8 cellular contexts compared by ENCODE assay signal in the genomic region with DNA sequence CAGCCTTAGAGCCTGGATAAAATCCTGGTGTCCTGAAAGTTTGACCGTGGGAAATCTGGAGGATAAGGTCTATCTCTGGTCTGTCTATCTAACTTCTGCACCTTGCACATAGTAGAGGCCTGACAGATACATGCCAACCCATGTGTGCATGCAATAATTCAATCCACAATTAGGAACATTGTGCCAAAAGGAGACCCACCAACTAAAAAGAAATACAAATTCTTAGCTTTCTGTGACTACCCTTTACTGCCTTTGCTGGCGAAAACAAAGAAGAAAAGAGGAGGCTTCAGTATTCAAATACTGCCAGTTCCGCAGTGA. TPM values are rescaled to one million over a fixed set of nuclear protein-coding genes. Genes with fewer than 3 reads are reported as not detected.
DNase-seq lines count a peak whose midpoint lies in the region; ATAC-seq and TF ChIP-seq lines count a peak whose summit lies in the region.

No MANE protein-coding gene starts in this region.

- peaks cover 30% of the 10 kb centered on the region for H3K4me1 Mint-ChIP-seq in stimulated activated naive CD8-positive, alpha-beta T cell treated with anti-CD3 and anti-CD28 coated beads, Interleukin-15, Interleukin-2, amounts not matched to agents 100 ng/mL and 50 ng/mL, for 24 hours (ENCODE audit: low read depth)
- peaks cover 23% of the 10 kb centered on the region for H3K4me1 Mint-ChIP-seq in mesothelial cell of epicardium

- H3K27me3 ChIP-seq in breast epithelium, result no peaks in the 10 kb centered on the region

- H3K27me3 Mint-ChIP-seq in stimulated activated naive CD8-positive, alpha-beta T cell treated with anti-CD3 and anti-CD28 coated beads, Interleukin-15, Interleukin-2, amounts not matched to agents 100 ng/mL and 50 ng/mL, for 24 hours, result peaks cover 16% of the 10 kb centered on the region
- H3K27me3 Mint-ChIP-seq in mesothelial cell of epicardium (ENCODE audit: low read depth), result peaks cover 41% of the 10 kb centered on the region

- H3K9me3 ChIP-seq in breast epithelium, result no peaks in the 10 kb centered on the region

- H3K27ac ChIP-seq in breast epithelium, result peak overlapping the region; percentile 84 to 92

- H3K4me3 Mint-ChIP-seq in stimulated activated naive CD8-positive, alpha-beta T cell treated with anti-CD3 and anti-CD28 coated beads, Interleukin-15, Interleukin-2, amounts not matched to agents 100 ng/mL and 50 ng/mL, for 24 hours, result peak overlapping the region; percentile 96
- peak overlapping the region; percentile 91 for H3K4me3 Mint-ChIP-seq in mesothelial cell of epicardium

- no peaks in the 10 kb centered on the region for H3K9me3 Mint-ChIP-seq in stimulated activated naive CD8-positive, alpha-beta T cell treated with anti-CD3 and anti-CD28 coated beads, Interleukin-15, Interleukin-2, amounts not matched to agents 100 ng/mL and 50 ng/mL, for 24 hours
- H3K9me3 Mint-ChIP-seq in mesothelial cell of epicardium, result no peaks in the 10 kb centered on the region

- TF ChIP-seq CTCF in breast epithelium (IDR thresholded peaks at IDR 0.05) (no peak), mesothelial cell of epicardium (IDR thresholded peaks at IDR 0.05; ENCODE audit: unreplicated experiment) (no peak)

- peaks cover 0 to 8% of the 10 kb centered on the region in 2 donors for H3K4me1 ChIP-seq in breast epithelium

- H3K36me3 Mint-ChIP-seq in stimulated activated naive CD8-positive, alpha-beta T cell treated with anti-CD3 and anti-CD28 coated beads, Interleukin-15, Interleukin-2, amounts not matched to agents 100 ng/mL and 50 ng/mL, for 24 hours (ENCODE audit: low read depth), result peaks cover 8% of the 10 kb centered on the region
- peaks cover 4% of the 10 kb centered on the region for H3K36me3 Mint-ChIP-seq in mesothelial cell of epicardium

- DNase-seq in stimulated activated naive CD8-positive, alpha-beta T cell treated with anti-CD3 and anti-CD28 coated beads, Interleukin-15, Interleukin-2, amounts not matched to agents 100 U/mL and 50 U/mL, for 24 hours, result no peak
- no peak for DNase-seq in breast epithelium (ENCODE audit: low spot score in 2 of 2)
- DNase-seq in mesothelial cell of epicardium (ENCODE audit: low spot score in 2 of 2, unreplicated experiment in 2 of 2), result no peak

- intact Hi-C loops in breast epithelium (cut with DNase I; ENCODE audit: low total_unique reads), result loop anchor here (5.0 kb wide), 1 partner anchor 1178 kb away; no protein-coding TSS in a partner anchor

- no peak for TF ChIP-seq POLR2A in breast epithelium (IDR thresholded peaks at IDR 0.05)

- peak overlapping the region; percentile 58 to 79 (median 75) for H3K4me3 ChIP-seq in breast epithelium

- ATAC-seq in stimulated activated naive CD8-positive, alpha-beta T cell treated with anti-CD3 and anti-CD28 coated beads, Interleukin-15, Interleukin-2, amounts not matched to agents 100 U/mL and 50 U/mL, for 24 hours, result no peak
- ATAC-seq in HG02623 (IDR thresholded peaks at IDR 0.05; ENCODE audit: unreplicated experiment), result no peak
- no peak for ATAC-seq in GM19395 (IDR thresholded peaks at IDR 0.05; ENCODE audit: unreplicated experiment)
- no peak for ATAC-seq in GM18861 (IDR thresholded peaks at IDR 0.05; ENCODE audit: unreplicated experiment)
- ATAC-seq in GM21526 (IDR thresholded peaks at IDR 0.05; ENCODE audit: low FRiP score, unreplicated experiment), result no peak

- H3K36me3 ChIP-seq in breast epithelium, result no peaks in the 10 kb centered on the region

- H3K27ac Mint-ChIP-seq in stimulated activated naive CD8-positive, alpha-beta T cell treated with anti-CD3 and anti-CD28 coated beads, Interleukin-15, Interleukin-2, amounts not matched to agents 100 ng/mL and 50 ng/mL, for 24 hours, result peak overlapping the region; percentile 96
- H3K27ac Mint-ChIP-seq in mesothelial cell of epicardium, result peak overlapping the region; percentile 97

RNA-seq across cellular contexts. Expression of gene KLHL20, which starts 0.4 kb away (rescaled TPM):
- total RNA-seq in breast epithelium (10 to 100 TPM; 29.8 to 45.0 (median 41.4) TPM), mesothelial cell of epicardium (24.0 to 26.3 TPM (median 25.1 TPM) in 3 replicates)

RNA-seq across cellular contexts. Expression of gene ANKRD45, which starts 44.7 kb away (rescaled TPM):
- total RNA-seq in breast epithelium (under 1 TPM in 2 of 3 donors, not detected in 1; 0.29 to 0.33 TPM), mesothelial cell of epicardium (0.38 to 0.60 TPM (median 0.49 TPM) in 3 replicates)
